31 cellular contexts compared by ENCODE assay signal in the genomic region with DNA sequence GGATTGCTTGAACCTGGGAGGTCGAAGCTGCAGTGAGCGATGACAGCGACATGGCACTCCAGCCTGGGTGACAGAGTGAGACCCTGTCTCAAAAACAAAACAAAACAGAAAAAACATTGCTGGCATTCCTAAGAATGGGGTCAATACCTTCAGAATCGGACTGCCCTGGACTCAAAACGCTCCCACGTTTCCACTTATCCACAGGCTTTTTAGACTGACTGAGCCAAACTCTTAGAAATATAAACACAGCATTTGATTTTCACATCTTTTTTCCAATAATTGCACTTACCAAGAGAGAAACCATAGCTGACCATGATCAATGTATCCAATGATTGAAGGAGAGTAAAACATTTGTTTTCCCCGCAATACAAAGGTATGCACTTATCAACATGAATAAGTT. TPM values are rescaled to one million over a fixed set of nuclear protein-coding genes. Genes with fewer than 3 reads are reported as not detected.
DNase-seq lines count a peak whose midpoint lies in the region; ATAC-seq, FAIRE-seq and TF ChIP-seq lines count a peak whose summit lies in the region.
"Had no signal": no experiment of that assay in that cellular context is flagged by ENCODE, and none has a peak within 500 bp of the region (broad histone marks: within the 10 kb centered on the region; RNA-seq: fewer than 3 reads in every experiment).

No MANE protein-coding gene starts in this region.

- H3K9me1 ChIP-seq in K562 (ENCODE audit: control insufficient read depth, insufficient read depth, low read length), result peaks cover 3% of the 10 kb centered on the region

- H3K36me3 Mint-ChIP-seq in activated naive CD4-positive, alpha-beta T cell treated with anti-CD3 and anti-CD28 coated beads for 36 hours (ENCODE audit: low read depth), result no peaks in the 10 kb centered on the region
- H3K36me3 Mint-ChIP-seq: CD14-positive monocyte; CD4-positive, alpha-beta memory T cell; CD4-positive, CD25-positive, alpha-beta regulatory T cell; CD8-positive, alpha-beta memory T cell; CD8-positive, alpha-beta T cell had no signal

- intact Hi-C loops in K562 (cut with micrococcal nuclease), result no loop called here
- intact Hi-C loops in activated naive CD4-positive, alpha-beta T cell treated with anti-CD3 and anti-CD28 coated beads for 36 hours (cut with micrococcal nuclease), result no loop called here

- POLR2A ChIA-PET in K562 (lab: Yijun Ruan, JAX), result interaction anchor here (0.6 kb wide), 1 partner anchor 14 kb away, joined by 3 read pairs; no protein-coding TSS in a partner anchor

- no peaks in the 10 kb centered on the region for H3K9me3 ChIP-seq in K562 (replicated peaks; ENCODE audit: control insufficient read depth, insufficient read depth, low read depth, low read length)
- H3K9me3 ChIP-seq: A549; BE2C; BLaER1; BLaER1 treated with 17β-estradiol and CSF1 and Interleukin-3, amounts not matched to agents 10 nM and 100 nM; Caco-2 had no signal

- H3K9me3 Mint-ChIP-seq in activated naive CD4-positive, alpha-beta T cell treated with anti-CD3 and anti-CD28 coated beads for 36 hours, result no peaks in the 10 kb centered on the region
- H3K9me3 Mint-ChIP-seq: CD4-positive, alpha-beta memory T cell; CD4-positive, alpha-beta T cell; CD4-positive, CD25-positive, alpha-beta regulatory T cell; CD8-positive, alpha-beta memory T cell; CD8-positive, alpha-beta T cell had no signal

- no peak for ATAC-seq in K562
- ATAC-seq: A549; CD8-positive, alpha-beta T cell had no signal

- no peaks in the 10 kb centered on the region for H4K20me1 ChIP-seq in K562 (replicated peaks; ENCODE audit: control insufficient read depth, insufficient read depth, low read length)
- H4K20me1 ChIP-seq: BLaER1; BLaER1 treated with 17β-estradiol and CSF1 and Interleukin-3, amounts not matched to agents 10 nM and 100 nM had no signal

- no peak for FAIRE-seq in K562 (lab: Jason Lieb, UNC)
- FAIRE-seq: A204.1, A549, D721Med had no signal

- H3K27me3 ChIP-seq in K562 (ENCODE audit: control insufficient read depth in 2 of 2, insufficient read depth in 2 of 2, low read length in 2 of 2), result peaks cover 34 to 71% of the 10 kb centered on the region in 2 experiments
- H3K27me3 ChIP-seq: BLaER1; BLaER1 treated with 17β-estradiol and CSF1 and Interleukin-3, amounts not matched to agents 10 nM and 100 nM had no signal

- TF ChIP-seq RAD21 in K562 (CRISPR knock-in tag; conservative IDR thresholded peaks at IDR 0.05 in 1 of 2, IDR thresholded peaks at IDR 0.05 in 1 of 2), result no peak

- no TSS peak for BruUV-seq in K562 (replicated peaks; lab: Mats Ljungman, UMichigan)

- no peak overlapping the region for H3K4me3 Mint-ChIP-seq in activated naive CD4-positive, alpha-beta T cell treated with anti-CD3 and anti-CD28 coated beads for 36 hours
- H3K4me3 Mint-ChIP-seq: B cell; CD14-positive monocyte; CD4-positive, alpha-beta memory T cell; CD4-positive, alpha-beta T cell; CD4-positive, CD25-positive, alpha-beta regulatory T cell; CD8-positive, alpha-beta memory T cell; CD8-positive, alpha-beta T cell had no signal

- H3K79me2 ChIP-seq in K562 (ENCODE audit: control insufficient read depth, insufficient read depth, low read length), result no peaks in the 10 kb centered on the region

- no peak overlapping the region for H3K4me3 ChIP-seq in K562
- H3K4me3 ChIP-seq: A549; BLaER1; BLaER1 treated with 17β-estradiol and CSF1 and Interleukin-3, amounts not matched to agents 10 nM and 100 nM had no signal

- TF ChIP-seq POLR2A in K562 (conservative IDR thresholded peaks at IDR 0.05), result no peak

- H3K4me1 ChIP-seq in K562 (replicated peaks in 1 of 2; ENCODE audit: control insufficient read depth in 2 of 2, insufficient read depth in 2 of 2, low read length in 2 of 2), result no peaks in the 10 kb centered on the region
- H3K4me1 ChIP-seq: A549, BE2C, Caco-2 had no signal

- WGBS in K562 (ENCODE audit: insufficient coverage, low coverage, missing lambda C conversion rate), result 27% methylated on average over 7 of the region's 7 CpGs

- H3K27ac Mint-ChIP-seq in activated naive CD4-positive, alpha-beta T cell treated with anti-CD3 and anti-CD28 coated beads for 36 hours, result no peak overlapping the region
- H3K27ac Mint-ChIP-seq: B cell; CD14-positive monocyte; CD4-positive, alpha-beta memory T cell; CD4-positive, alpha-beta T cell; CD4-positive, CD25-positive, alpha-beta regulatory T cell; CD8-positive, alpha-beta memory T cell; CD8-positive, alpha-beta T cell had no signal

- no peak overlapping the region for H3K9ac ChIP-seq in K562 (ENCODE audit: insufficient read depth in 1 of 2, low read depth in 2 of 2, low read length in 2 of 2)
- H3K9ac ChIP-seq: BLaER1; BLaER1 treated with 17β-estradiol and CSF1 and Interleukin-3, amounts not matched to agents 10 nM and 100 nM had no signal

- no peak for DNase-seq in K562 (ENCODE audit: extremely low read depth in 1 of 4, low spot score in 3 of 4)
- DNase-seq in activated naive CD4-positive, alpha-beta T cell treated with anti-CD3 and anti-CD28 coated beads for 36 hours, result no peak
- DNase-seq: 8988T; ACHN; AML-193; BE2C; C1 segment of cervical spinal cord; Caco-2; Calu3; CD4-positive, alpha-beta memory T cell; CD4-positive, alpha-beta T cell; CD4-positive, CD25-positive, alpha-beta regulatory T cell; CD8-positive, alpha-beta memory T cell; CD8-positive, alpha-beta T cell; COR-L47; DMS 273 treated with DMSO at 0.1 percent for 48 hours; DMS153; DMS53; DMS79; DMS79 treated with DMSO at 0.1 percent for 48 hours; DND-41; EL had no signal

- CTCF ChIA-PET in K562 (lab: Yijun Ruan, JAX; ENCODE audit: low intra/inter-chr PET ratio), result no interaction called here
- CTCF ChIA-PET in activated naive CD4-positive, alpha-beta T cell treated with anti-CD3 and anti-CD28 coated beads for 36 hours (lab: Charles Lee), result no interaction called here

- no peak overlapping the region for H3K4me2 ChIP-seq in K562 (ENCODE audit: insufficient read depth, low read length)
- H3K4me2 ChIP-seq: A549; BLaER1; BLaER1 treated with 17β-estradiol and CSF1 and Interleukin-3, amounts not matched to agents 10 nM and 100 nM had no signal

- no peaks in the 10 kb centered on the region for H3K36me3 ChIP-seq in K562 (ENCODE audit: control insufficient read depth, insufficient read depth, low read length)
- H3K36me3 ChIP-seq: BE2C; BLaER1; BLaER1 treated with 17β-estradiol and CSF1 and Interleukin-3, amounts not matched to agents 10 nM and 100 nM had no signal

- no peak for TF ChIP-seq EP300 in K562 (IDR thresholded peaks at IDR 0.05; ENCODE audit: low read length)

- no peak overlapping the region for H3K27ac ChIP-seq in K562 (ENCODE audit: extremely low read depth, low read depth, low read length)
- H3K27ac ChIP-seq: 22Rv1; A549; BLaER1; BLaER1 treated with 17β-estradiol and CSF1 and Interleukin-3, amounts not matched to agents 10 nM and 100 nM; C4-2B had no signal

- in situ Hi-C loops in K562 (cut with MboI), result no loop called here

- no peaks in the 10 kb centered on the region for H3K27me3 Mint-ChIP-seq in activated naive CD4-positive, alpha-beta T cell treated with anti-CD3 and anti-CD28 coated beads for 36 hours (ENCODE audit: low read depth)
- H3K27me3 Mint-ChIP-seq: CD4-positive, alpha-beta T cell; CD4-positive, CD25-positive, alpha-beta regulatory T cell had no signal

- peaks cover 18% of the 10 kb centered on the region for H3K4me1 Mint-ChIP-seq in activated naive CD4-positive, alpha-beta T cell treated with anti-CD3 and anti-CD28 coated beads for 36 hours (ENCODE audit: low read depth)

- H2AFZ ChIP-seq in K562 (ENCODE audit: low read depth, low read length), result no peak overlapping the region

- no peak for TF ChIP-seq CTCF in K562 (IDR thresholded peaks at IDR 0.05 in 2 of 3, conservative IDR thresholded peaks at IDR 0.05 in 1 of 3; ENCODE audit: insufficient read depth in 2 of 3, low read depth in 1 of 3, low read length in 3 of 3)

TF ChIP-seq in K562, 482 proteins besides CTCF, POLR2A, EP300 and RAD21:
- TF ChIP-seq, protein P1, sequence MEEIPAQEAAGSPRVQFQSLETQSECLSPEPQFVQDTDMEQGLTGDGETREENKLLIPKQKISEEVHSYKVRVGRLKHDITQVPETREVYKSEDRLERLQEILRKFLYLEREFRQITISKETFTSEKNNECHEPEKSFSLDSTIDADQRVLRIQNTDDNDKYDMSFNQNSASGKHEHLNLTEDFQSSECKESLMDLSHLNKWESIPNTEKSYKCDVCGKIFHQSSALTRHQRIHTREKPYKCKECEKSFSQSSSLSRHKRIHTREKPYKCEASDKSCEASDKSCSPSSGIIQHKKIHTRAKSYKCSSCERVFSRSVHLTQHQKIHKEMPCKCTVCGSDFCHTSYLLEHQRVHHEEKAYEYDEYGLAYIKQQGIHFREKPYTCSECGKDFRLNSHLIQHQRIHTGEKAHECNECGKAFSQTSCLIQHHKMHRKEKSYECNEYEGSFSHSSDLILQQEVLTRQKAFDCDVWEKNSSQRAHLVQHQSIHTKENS (CRISPR knock-in tag; IDR thresholded peaks at IDR 0.05), result no peak
- TF ChIP-seq ZNF445 (CRISPR knock-in tag; IDR thresholded peaks at IDR 0.05; ENCODE audit: low read depth) (no peak), CBX2 (IDR thresholded peaks at IDR 0.05; ENCODE audit: insufficient read depth, low read length, poor library complexity, severe bottlenecking) (peak; percentile 57), ZSCAN29 (IDR thresholded peaks at IDR 0.05) (no peak), FUS (optimal IDR thresholded peaks at IDR 0.05; ENCODE audit: low read depth, low read length) (no peak), CBX8 (IDR thresholded peaks at IDR 0.05; ENCODE audit: borderline replicate concordance, extremely low read depth, low read depth, low read length, poor library complexity, severe bottlenecking) (peak; percentile 51)

RNA-seq across cellular contexts. Expression of a gene that starts 59.5 kb away (rescaled TPM):
- total RNA-seq in K562 (2011; cell fraction: chromatin; rRNA removed; ENCODE audit: low replicate concordance), result 271 and 342 TPM in 2 replicates
- total RNA-seq in K562 (2011; cell fraction: nucleolus; rRNA removed), result 121 and 144 TPM in 2 replicates
- 169 and 178 TPM in 2 replicates for total RNA-seq in K562 (2011; cell fraction: nucleoplasm; rRNA removed)
- total RNA-seq in K562 (2014; rRNA removed) (25.2 and 34.2 TPM in 2 replicates), K562 (2014; rRNA removed; fragmentation: Illumina TruSeq; extraction: Trizol) (33.0 and 41.3 TPM in 2 replicates), K562 (2015; rRNA removed; fragmentation: Illumina TruSeq; extraction: Trizol) (25.2 and 26.2 TPM in 2 replicates), K562 (2021) (52.9 and 55.3 TPM in 2 replicates)
- polyA plus RNA-seq in K562 (2011; rRNA removed) (9.6 and 13.0 TPM in 2 replicates), K562 (2014; fragmentation: Illumina TruSeq; extraction: Trizol) (31.9 and 32.2 TPM in 2 replicates), K562 (2014; fragmentation: Nextera tagmentation; extraction: Ambion mirVana) (1 to 10 TPM; 3.6 to 6.7 TPM), K562 (2014; rRNA removed) (21.4 and 24.7 TPM in 2 replicates)
- polyA plus RNA-seq in K562 (2011; cell fraction: cytosol; rRNA removed), result 9.5 and 20.1 TPM in 2 replicates
- polyA plus RNA-seq in K562 (2011; cell fraction: nucleus; rRNA removed), result 8.9 and 14.8 TPM in 2 replicates
- polyA plus RNA-seq in K562 (2012), result 27.5 and 61.2 TPM in 2 replicates
- 33.4 and 37.2 TPM in 2 replicates for polyA minus RNA-seq in K562 (2011; rRNA and poly(A)+ RNA removed)
- 13.4 and 20.4 TPM in 2 replicates for polyA minus RNA-seq in K562 (2011; cell fraction: cytosol; rRNA and poly(A)+ RNA removed)
- polyA minus RNA-seq in K562 (2011; cell fraction: nucleus; rRNA and poly(A)+ RNA removed), result 30.6 and 60.0 TPM in 2 replicates
- total RNA-seq in activated naive CD4-positive, alpha-beta T cell treated with anti-CD3 and anti-CD28 coated beads for 36 hours, result 10 to 100 TPM; 22.2 to 25.5 TPM
